Comparison of ENCODE assay signal across 6 cellular contexts in genomic region chr13:34405410-34405809, GRCh38.
"Had no signal": no experiment of that assay in that cellular context is flagged by ENCODE, and none has a peak within 500 bp of the region (broad histone marks: within the 10 kb centered on the region; RNA-seq: fewer than 3 reads in every experiment).

No MANE protein-coding gene starts in this region.

- DNase-seq: IMR-90, KBM-7, KG1 had no signal

- ATAC-seq: HepG2, K562 had no signal

- H3K27ac ChIP-seq: HL-60 had no signal

- H3K4me3 ChIP-seq: K562 had no signal
